9 cellular contexts compared by ENCODE assay signal in the genomic region with DNA sequence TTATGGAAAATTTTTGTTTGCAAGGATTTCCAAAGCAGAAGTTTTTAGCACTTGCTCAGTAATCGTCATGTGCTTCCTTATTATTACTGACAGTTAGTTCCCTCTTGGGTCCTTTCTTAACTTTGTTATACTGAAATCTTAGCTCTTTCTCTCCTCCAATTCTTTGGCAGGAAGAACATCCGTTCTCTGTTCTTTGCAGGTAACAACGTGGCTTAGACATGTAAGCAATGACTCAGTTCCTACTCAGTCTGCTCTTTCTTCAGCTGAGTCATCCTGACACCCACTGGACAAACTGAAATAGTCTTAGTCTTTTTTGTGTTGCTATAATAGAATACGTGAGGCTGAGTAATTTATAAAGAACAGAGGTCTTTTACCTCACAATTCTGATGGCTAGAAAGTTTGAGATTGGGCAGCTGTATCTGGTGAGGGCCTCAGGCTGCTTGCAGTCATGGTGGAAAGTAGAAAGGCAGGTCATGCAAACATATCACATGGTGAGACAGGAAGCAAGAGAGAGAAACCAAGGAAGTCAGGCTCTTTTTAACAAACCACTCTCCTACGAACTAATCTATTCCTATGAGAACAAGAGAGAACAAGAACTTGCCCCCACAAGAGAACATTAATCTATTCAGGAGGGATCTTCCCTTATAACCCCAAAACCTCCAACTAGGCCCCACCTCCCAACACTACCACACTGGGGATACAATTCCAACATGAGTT. TPM values are rescaled to one million over a fixed set of nuclear protein-coding genes. Genes with fewer than 3 reads are reported as not detected.
DNase-seq lines count a peak whose midpoint lies in the region; ATAC-seq, FAIRE-seq and TF ChIP-seq lines count a peak whose summit lies in the region.
"Had no signal": no experiment of that assay in that cellular context is flagged by ENCODE, and none has a peak within 500 bp of the region (broad histone marks: within the 10 kb centered on the region; RNA-seq: fewer than 3 reads in every experiment).

No MANE protein-coding gene starts in this region.

- BruUV-seq in HCT116 (replicated peaks; lab: Mats Ljungman, UMichigan) = no TSS peak

- H3K4me3 ChIP-seq in HCT116 (replicated peaks in 1 of 2; ENCODE audit: low read depth in 1 of 2, low read length in 2 of 2) (peak overlapping the region in 1 of 2 experiments; percentile 39; a peak in 2 of 4 replicates), Loucy (ENCODE audit: low read length, poor library complexity, severe bottlenecking) (peak overlapping the region; percentile 26), esophagus muscularis mucosa (no peak overlapping the region)
- H3K4me3 ChIP-seq: body of pancreas had no signal

- H3K36me3 ChIP-seq in HCT116 (ENCODE audit: control insufficient read depth in 1 of 2, insufficient read depth in 2 of 2, low read length in 2 of 2) (no peaks in the 10 kb centered on the region), Loucy (ENCODE audit: insufficient read depth, low read length) (no peaks in the 10 kb centered on the region), esophagus muscularis mucosa (no peaks in the 10 kb centered on the region)

- no peaks in the 10 kb centered on the region for H3F3A ChIP-seq in Loucy (ENCODE audit: low read depth)

- H3K4me2 ChIP-seq in HCT116 (ENCODE audit: low read length) (peak overlapping the region; percentile 70), Loucy (ENCODE audit: low read depth, low read length, poor library complexity, severe bottlenecking) (peak overlapping the region; percentile 32)

- H4K20me1 ChIP-seq in HCT116 (ENCODE audit: insufficient read depth) (no peaks in the 10 kb centered on the region), Loucy (ENCODE audit: insufficient read depth, low read length, poor library complexity, severe bottlenecking) (no peaks in the 10 kb centered on the region)

- H3K4me1 ChIP-seq in HCT116 (ENCODE audit: control insufficient read depth in 1 of 2, insufficient read depth in 2 of 2, low read length in 2 of 2) = peaks cover 5 to 43% of the 10 kb centered on the region in 2 experiments; a peak in 3 of 4 replicates
- peaks cover 34% of the 10 kb centered on the region for H3K4me1 ChIP-seq in Loucy (ENCODE audit: insufficient read depth, low read length, poor library complexity, severe bottlenecking)
- H3K4me1 ChIP-seq in esophagus muscularis mucosa = no peaks in the 10 kb centered on the region
- H3K4me1 ChIP-seq: body of pancreas had no signal

- peak; percentile 68 for TF ChIP-seq RAD21 in HCT116 (IDR thresholded peaks at IDR 0.05; ENCODE audit: low read depth)

- peaks cover 61% of the 10 kb centered on the region for H3K4me1 Mint-ChIP-seq in activated T-cell treated with anti-CD3 and anti-CD28 coated beads, Interleukin-2, amount 50 U/mL, for 4 hours (ENCODE audit: low read depth)

- no peaks in the 10 kb centered on the region for H3K27me3 Mint-ChIP-seq in activated T-cell treated with anti-CD3 and anti-CD28 coated beads, Interleukin-2, amount 50 U/mL, for 4 hours (ENCODE audit: low read depth)

- WGBS in esophagus muscularis mucosa = 37% methylated on average over 5 of the region's 5 CpGs

- TF ChIP-seq CTCF in HCT116 (IDR thresholded peaks at IDR 0.05 in 2 of 3, conservative IDR thresholded peaks at IDR 0.05 in 1 of 3; ENCODE audit: borderline replicate concordance in 1 of 3, insufficient read depth in 1 of 3, low read depth in 2 of 3, low read length in 2 of 3) (peak in 2 of 3 experiments; percentile 13 to 31; a peak in 1 of 6 replicates), Loucy (conservative IDR thresholded peaks at IDR 0.05; ENCODE audit: low read length) (peak; percentile 57), esophagus muscularis mucosa (IDR thresholded peaks at IDR 0.05) (no peak)

- peak overlapping the region; percentile 43 for H3K4me3 Mint-ChIP-seq in activated T-cell treated with anti-CD3 and anti-CD28 coated beads, Interleukin-2, amount 50 U/mL, for 4 hours

- H2AFZ ChIP-seq in HCT116 (ENCODE audit: low read depth, low read length, poor library complexity, severe bottlenecking) (peak overlapping the region; percentile 75), Loucy (ENCODE audit: low read length) (peak overlapping the region; percentile 76)

- H3K9ac ChIP-seq in HCT116 (ENCODE audit: low read length) (peak overlapping the region; percentile 16; the same call in 1 of the 2 replicates), Loucy (ENCODE audit: low read depth, low read length, poor library complexity, severe bottlenecking) (peak overlapping the region; percentile 7)

- H3K36me3 Mint-ChIP-seq in activated T-cell treated with anti-CD3 and anti-CD28 coated beads, Interleukin-2, amount 50 U/mL, for 4 hours (ENCODE audit: insufficient read depth) = peaks cover 25% of the 10 kb centered on the region

- CTCF ChIA-PET in HCT116 (lab: Charles Lee) = interaction anchor here (1.6 kb wide), 1 partner anchor 80 kb away, joined by 4 read pairs; no protein-coding TSS in a partner anchor

- H3K9me2 ChIP-seq in HCT116 (ENCODE audit: insufficient read depth) (no peaks in the 10 kb centered on the region), Loucy (replicated peaks; ENCODE audit: low read depth, low read length) (no peaks in the 10 kb centered on the region)

- H3K9me3 Mint-ChIP-seq in activated T-cell treated with anti-CD3 and anti-CD28 coated beads, Interleukin-2, amount 50 U/mL, for 4 hours = peaks cover 29% of the 10 kb centered on the region

- H3K9me3 ChIP-seq in HCT116 (ENCODE audit: control insufficient read depth in 1 of 2, insufficient read depth in 1 of 2, low read depth in 1 of 2, low read length in 2 of 2) (no peaks in the 10 kb centered on the region), Loucy (ENCODE audit: insufficient read depth, low read depth, low read length) (peaks cover 2% of the 10 kb centered on the region; the same call in 1 of the 2 replicates), esophagus muscularis mucosa (peaks cover 0 to 3% (median 1%) of the 10 kb centered on the region in 4 donors)

- no peak for TF ChIP-seq POLR2A in GM12891 (IDR thresholded peaks at IDR 0.05; ENCODE audit: low read depth, low read length)
- TF ChIP-seq POLR2A in HCT116 (IDR thresholded peaks at IDR 0.05; ENCODE audit: borderline replicate concordance, extremely low read depth, insufficient read depth, insufficient read length) = no peak
- no peak for TF ChIP-seq POLR2A in esophagus muscularis mucosa (IDR thresholded peaks at IDR 0.05; ENCODE audit: low read depth)

- H3K27ac ChIP-seq in HCT116 (ENCODE audit: low read depth, low read length) (peak overlapping the region; percentile 55; the same call in 1 of the 2 replicates), esophagus muscularis mucosa (replicated peaks in 1 of 4) (peak overlapping the region in 1 of 4 donors; percentile 28)

- H3K79me2 ChIP-seq in HCT116 (ENCODE audit: insufficient read depth, low read length) = no peaks in the 10 kb centered on the region
- no peaks in the 10 kb centered on the region for H3K79me2 ChIP-seq in Loucy (ENCODE audit: insufficient read depth, low read length)

- FAIRE-seq in GM12891 (lab: Jason Lieb, UNC) = peak; percentile 85

- intact Hi-C loops in HCT116 (cut with micrococcal nuclease) (loop anchor here (5.0 kb wide), 1 partner anchor 333 kb away; no protein-coding TSS in a partner anchor), esophagus muscularis mucosa (cut with DNase I) (no loop called here)

- RAD21 ChIA-PET in HCT116 (lab: Charles Lee; ENCODE audit: low non-redundant PET in 1 of 2, low total read pairs in 2 of 2, uncharacterized antibody in 2 of 2, unreplicated experiment in 2 of 2) = no interaction called here

- peak; percentile 89 for ATAC-seq in HCT116
- peak; percentile 94 for ATAC-seq in activated T-cell treated with anti-CD3 and anti-CD28 coated beads, Interleukin-2, amount 50 U/mL, for 4 hours
- ATAC-seq: body of pancreas had no signal

- DNase-seq in GM12891 (ENCODE audit: insufficient read length, low spot score) (peak; percentile 21), HCT116 (ENCODE audit: low read depth, low spot score) (peak; percentile 77), glomerular visceral epithelial cell (ENCODE audit: extremely low spot score) (peak; percentile 62), esophagus muscularis mucosa (ENCODE audit: extremely low spot score) (no peak), KG1 (lab: John Stamatoyannopoulos, UW) (no peak)
- peak; percentile 32 for DNase-seq in activated T-cell treated with anti-CD3 and anti-CD28 coated beads, Interleukin-2, amount 50 U/mL, for 4 hours
- DNase-seq in stimulated activated CD8-positive, alpha-beta memory T cell treated with anti-CD3 and anti-CD28 coated beads, Interleukin-4, amount 100 ng/mL, for 48 hours = peak; percentile 59

- H3K27me3 ChIP-seq in HCT116 (ENCODE audit: insufficient read depth, low read length) = no peaks in the 10 kb centered on the region
- no peaks in the 10 kb centered on the region for H3K27me3 ChIP-seq in Loucy (ENCODE audit: insufficient read depth, low read length, poor library complexity, severe bottlenecking)
- H3K27me3 ChIP-seq in esophagus muscularis mucosa = no peaks in the 10 kb centered on the region
- H3K27me3 ChIP-seq: body of pancreas had no signal

- no peak for TF ChIP-seq EP300 in esophagus muscularis mucosa (IDR thresholded peaks at IDR 0.05)

- POLR2A ChIA-PET in HCT116 (lab: Charles Lee) = no interaction called here

TF ChIP-seq in GM12891, 5 proteins besides CTCF, POLR2A, EP300 and RAD21:
- TF ChIP-seq PAX5 (IDR thresholded peaks at IDR 0.05; ENCODE audit: insufficient read depth, low read length, severe bottlenecking) (no peak), POU2F2 (IDR thresholded peaks at IDR 0.05; ENCODE audit: low read depth, low read length) (no peak), SPI1 (IDR thresholded peaks at IDR 0.05; ENCODE audit: low read depth, low read length) (peak; percentile 36), POLR2AphosphoS5 (IDR thresholded peaks at IDR 0.05; ENCODE audit: low read depth, low read length) (no peak)

TF ChIP-seq in HCT116, 20 proteins besides CTCF, POLR2A, EP300 and RAD21 (continues in another document):
- TF ChIP-seq SIN3A (IDR thresholded peaks at IDR 0.05; ENCODE audit: low read depth) (peak; percentile 42; the same call in 1 of the 2 replicates), EZH2 (IDR thresholded peaks at IDR 0.05) (no peak), CBX3 (IDR thresholded peaks at IDR 0.05; ENCODE audit: low read depth) (peak; percentile 92), ELF1 (IDR thresholded peaks at IDR 0.05; ENCODE audit: borderline replicate concordance, low read depth) (0 out of 2 replicates have a peak, but pooled peaks have one; percentile 13), CEBPB (IDR thresholded peaks at IDR 0.05; ENCODE audit: low read depth) (peak; percentile 52; the same call in 1 of the 2 replicates), JUND (IDR thresholded peaks at IDR 0.05) (peak; percentile 94), YY1 (IDR thresholded peaks at IDR 0.05; ENCODE audit: extremely low read depth, insufficient replicate concordance, low read depth, low read length) (peak; percentile 27), ZNF274 (IDR thresholded peaks at IDR 0.05; ENCODE audit: low read depth, low read length) (no peak), TCF7L2 (IDR thresholded peaks at IDR 0.05; ENCODE audit: borderline replicate concordance, extremely low read depth, insufficient read depth, insufficient read length) (no peak)

RNA-seq across cellular contexts. Expression of gene TESPA1, which starts 49.2 kb away (rescaled TPM):
- 55.2 TPM for polyA plus RNA-seq in GM12891 (2012; ENCODE audit: low read depth, missing spikeins)
- 0.27 TPM for total RNA-seq in HCT116 (2021; ENCODE audit: unreplicated experiment)
- polyA plus RNA-seq in HCT116 (2012) = not detected in 2 replicates
- 100 to 1,000 TPM in 1 of 3 donors, 10 to 100 TPM in 2; 89.6 to 102 (median 94.8) TPM for total RNA-seq in activated T-cell treated with anti-CD3 and anti-CD28 coated beads, Interleukin-2, amount 50 U/mL, for 4 hours
- 1 to 10 TPM; 1.1 to 4.6 (median 2.6) TPM for total RNA-seq in esophagus muscularis mucosa
- total RNA-seq: body of pancreas had no signal

Comparison
In these comparisons a context has a peak if more than half of its experiments do, and no peak if none do; other contexts are left out.
1. DNase-seq: peak in GM12891 (single experiment), HCT116 (single experiment), activated T-cell treated with anti-CD3 and anti-CD28 coated beads, Interleukin-2, amount 50 U/mL, for 4 hours (single experiment), glomerular visceral epithelial cell (single experiment) and stimulated activated CD8-positive, alpha-beta memory T cell treated with anti-CD3 and anti-CD28 coated beads, Interleukin-4, amount 100 ng/mL, for 48 hours (single experiment); none in esophagus muscularis mucosa (single experiment) and KG1 (single experiment).
2. CTCF ChIP-seq: peak in HCT116 (2 of 3) and Loucy (single experiment); none in esophagus muscularis mucosa (0 of 3).
3. RNA of gene TESPA1, which starts 49.2 kb away (total RNA-seq): 89.6 to 102 TPM in activated T-cell treated with anti-CD3 and anti-CD28 coated beads, Interleukin-2, amount 50 U/mL, for 4 hours; 1.1 to 4.6 TPM in esophagus muscularis mucosa and 0.27 TPM in HCT116 (single experiment); every median in the first group is over 10 times any median in the second.